Comparison of ENCODE assay signal across 1 cellular context in genomic region chr3:20041197-20041780, GRCh38.
TF ChIP-seq lines count a peak whose summit lies in the region.

No MANE protein-coding gene starts in this region.

TF ChIP-seq in K562, 482 proteins besides CTCF, POLR2A, EP300 and RAD21 (continued from another document and continues in another):
- TF ChIP-seq CREB3 (tag; conservative IDR thresholded peaks at IDR 0.05; ENCODE audit: low read depth) (no peak), FOSL1 (tag; conservative IDR thresholded peaks at IDR 0.05) (no peak), ZNF644 (tag; IDR thresholded peaks at IDR 0.05; ENCODE audit: low read depth) (no peak), POLR2G (IDR thresholded peaks at IDR 0.05; ENCODE audit: low read depth, low read length) (no peak), CBFB (CRISPR knock-in tag; IDR thresholded peaks at IDR 0.05) (peak; percentile 73), PYGO2 (tag; IDR thresholded peaks at IDR 0.05) (no peak), HMGN3 (IDR thresholded peaks at IDR 0.05; ENCODE audit: borderline replicate concordance, extremely low read depth, insufficient read length, low read depth, low read length) (peak; percentile 60), FOXA1 (IDR thresholded peaks at IDR 0.05; ENCODE audit: borderline replicate concordance) (no peak), ZNF830 (CRISPR knock-in tag; IDR thresholded peaks at IDR 0.05) (no peak), ELF2 (CRISPR knock-in tag; IDR thresholded peaks at IDR 0.05) (no peak), TAF9B (IDR thresholded peaks at IDR 0.05; ENCODE audit: partially characterized antibody) (peak; percentile 91), TAF1 (IDR thresholded peaks at IDR 0.05; ENCODE audit: control insufficient read depth, extremely low read depth, insufficient read depth, low read length, severe bottlenecking) (no peak), MXI1 (IDR thresholded peaks at IDR 0.05; ENCODE audit: low read depth, low read length) (peak; percentile 93), ZKSCAN1 (IDR thresholded peaks at IDR 0.05; ENCODE audit: low read depth, low read length) (no peak), DMBX1 (CRISPR knock-in tag; IDR thresholded peaks at IDR 0.05; ENCODE audit: borderline replicate concordance) (no peak), ZNF143 (CRISPR knock-in tag; IDR thresholded peaks at IDR 0.05) (0 out of 2 replicates have a peak, but pooled peaks have one; percentile 3), ZMIZ1 (IDR thresholded peaks at IDR 0.05; ENCODE audit: low read depth in 2 of 2, low read length in 2 of 2) (0 out of 4 replicates have a peak, but pooled peaks of 1 of the 2 experiments have one; percentile 37), MAFK (IDR thresholded peaks at IDR 0.05; ENCODE audit: low read length) (peak; percentile 37; the same call in 1 of the 2 replicates), ATF7 (IDR thresholded peaks at IDR 0.05) (peak; percentile 61), ZNF23 (CRISPR knock-in tag; IDR thresholded peaks at IDR 0.05) (no peak), SLC30A9 (CRISPR knock-in tag; IDR thresholded peaks at IDR 0.05) (no peak), ARID2 (IDR thresholded peaks at IDR 0.05) (no peak), MCM7 (IDR thresholded peaks at IDR 0.05) (no peak), RFX5 (IDR thresholded peaks at IDR 0.05; ENCODE audit: low read depth, low read length) (no peak), HCFC1 (IDR thresholded peaks at IDR 0.05; ENCODE audit: low read depth, low read length) (no peak), HNRNPLL (IDR thresholded peaks at IDR 0.05; ENCODE audit: low read depth, low read length, poor library complexity, severe bottlenecking) (no peak), SMAD4 (CRISPR knock-in tag; conservative IDR thresholded peaks at IDR 0.05) (no peak), TSC22D4 (tag; IDR thresholded peaks at IDR 0.05) (no peak), TAF7 (tag; IDR thresholded peaks at IDR 0.05) (no peak), OTX1 (CRISPR knock-in tag; IDR thresholded peaks at IDR 0.05) (no peak), RNF219 (CRISPR knock-in tag; IDR thresholded peaks at IDR 0.05) (no peak), ARID3B (CRISPR knock-in tag; IDR thresholded peaks at IDR 0.05; ENCODE audit: borderline replicate concordance) (0 out of 2 replicates have a peak, but pooled peaks have one; percentile 24), NEUROD1 (IDR thresholded peaks at IDR 0.05; ENCODE audit: borderline replicate concordance, low read depth, low read length, partially characterized antibody) (peak; percentile 43), HLTF (IDR thresholded peaks at IDR 0.05) (no peak), ATF1 (CRISPR knock-in tag; IDR thresholded peaks at IDR 0.05) (no peak), ATF1 (tag; IDR thresholded peaks at IDR 0.05) (peak; percentile 69), KDM5B (IDR thresholded peaks at IDR 0.05; ENCODE audit: insufficient replicate concordance, low read depth, low read length) (no peak), ZSCAN29 (IDR thresholded peaks at IDR 0.05) (no peak), HDAC8 (tag; IDR thresholded peaks at IDR 0.05) (0 out of 2 replicates have a peak, but pooled peaks have one; percentile 10), RUNX1 (IDR thresholded peaks at IDR 0.05; ENCODE audit: low read depth) (no peak)
- TF ChIP-seq, protein P1, sequence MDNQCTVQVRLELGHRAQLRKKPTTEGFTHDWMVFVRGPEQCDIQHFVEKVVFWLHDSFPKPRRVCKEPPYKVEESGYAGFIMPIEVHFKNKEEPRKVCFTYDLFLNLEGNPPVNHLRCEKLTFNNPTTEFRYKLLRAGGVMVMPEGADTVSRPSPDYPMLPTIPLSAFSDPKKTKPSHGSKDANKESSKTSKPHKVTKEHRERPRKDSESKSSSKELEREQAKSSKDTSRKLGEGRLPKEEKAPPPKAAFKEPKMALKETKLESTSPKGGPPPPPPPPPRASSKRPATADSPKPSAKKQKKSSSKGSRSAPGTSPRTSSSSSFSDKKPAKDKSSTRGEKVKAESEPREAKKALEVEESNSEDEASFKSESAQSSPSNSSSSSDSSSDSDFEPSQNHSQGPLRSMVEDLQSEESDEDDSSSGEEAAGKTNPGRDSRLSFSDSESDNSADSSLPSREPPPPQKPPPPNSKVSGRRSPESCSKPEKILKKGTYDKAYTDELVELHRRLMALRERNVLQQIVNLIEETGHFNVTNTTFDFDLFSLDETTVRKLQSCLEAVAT (IDR thresholded peaks at IDR 0.05): no peak
- TF ChIP-seq, protein P2, sequence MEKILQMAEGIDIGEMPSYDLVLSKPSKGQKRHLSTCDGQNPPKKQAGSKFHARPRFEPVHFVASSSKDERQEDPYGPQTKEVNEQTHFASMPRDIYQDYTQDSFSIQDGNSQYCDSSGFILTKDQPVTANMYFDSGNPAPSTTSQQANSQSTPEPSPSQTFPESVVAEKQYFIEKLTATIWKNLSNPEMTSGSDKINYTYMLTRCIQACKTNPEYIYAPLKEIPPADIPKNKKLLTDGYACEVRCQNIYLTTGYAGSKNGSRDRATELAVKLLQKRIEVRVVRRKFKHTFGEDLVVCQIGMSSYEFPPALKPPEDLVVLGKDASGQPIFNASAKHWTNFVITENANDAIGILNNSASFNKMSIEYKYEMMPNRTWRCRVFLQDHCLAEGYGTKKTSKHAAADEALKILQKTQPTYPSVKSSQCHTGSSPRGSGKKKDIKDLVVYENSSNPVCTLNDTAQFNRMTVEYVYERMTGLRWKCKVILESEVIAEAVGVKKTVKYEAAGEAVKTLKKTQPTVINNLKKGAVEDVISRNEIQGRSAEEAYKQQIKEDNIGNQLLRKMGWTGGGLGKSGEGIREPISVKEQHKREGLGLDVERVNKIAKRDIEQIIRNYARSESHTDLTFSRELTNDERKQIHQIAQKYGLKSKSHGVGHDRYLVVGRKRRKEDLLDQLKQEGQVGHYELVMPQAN (IDR thresholded peaks at IDR 0.05; ENCODE audit: borderline replicate concordance): peak; percentile 99
- TF ChIP-seq, protein P3, sequence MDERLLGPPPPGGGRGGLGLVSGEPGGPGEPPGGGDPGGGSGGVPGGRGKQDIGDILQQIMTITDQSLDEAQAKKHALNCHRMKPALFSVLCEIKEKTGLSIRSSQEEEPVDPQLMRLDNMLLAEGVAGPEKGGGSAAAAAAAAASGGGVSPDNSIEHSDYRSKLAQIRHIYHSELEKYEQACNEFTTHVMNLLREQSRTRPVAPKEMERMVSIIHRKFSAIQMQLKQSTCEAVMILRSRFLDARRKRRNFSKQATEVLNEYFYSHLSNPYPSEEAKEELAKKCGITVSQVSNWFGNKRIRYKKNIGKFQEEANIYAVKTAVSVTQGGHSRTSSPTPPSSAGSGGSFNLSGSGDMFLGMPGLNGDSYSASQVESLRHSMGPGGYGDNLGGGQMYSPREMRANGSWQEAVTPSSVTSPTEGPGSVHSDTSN (CRISPR knock-in tag; IDR thresholded peaks at IDR 0.05; ENCODE audit: low read depth): peak; percentile 72
- TF ChIP-seq, protein P3 (tag; conservative IDR thresholded peaks at IDR 0.05; ENCODE audit: low read depth): peak; percentile 82
- TF ChIP-seq, protein P4, sequence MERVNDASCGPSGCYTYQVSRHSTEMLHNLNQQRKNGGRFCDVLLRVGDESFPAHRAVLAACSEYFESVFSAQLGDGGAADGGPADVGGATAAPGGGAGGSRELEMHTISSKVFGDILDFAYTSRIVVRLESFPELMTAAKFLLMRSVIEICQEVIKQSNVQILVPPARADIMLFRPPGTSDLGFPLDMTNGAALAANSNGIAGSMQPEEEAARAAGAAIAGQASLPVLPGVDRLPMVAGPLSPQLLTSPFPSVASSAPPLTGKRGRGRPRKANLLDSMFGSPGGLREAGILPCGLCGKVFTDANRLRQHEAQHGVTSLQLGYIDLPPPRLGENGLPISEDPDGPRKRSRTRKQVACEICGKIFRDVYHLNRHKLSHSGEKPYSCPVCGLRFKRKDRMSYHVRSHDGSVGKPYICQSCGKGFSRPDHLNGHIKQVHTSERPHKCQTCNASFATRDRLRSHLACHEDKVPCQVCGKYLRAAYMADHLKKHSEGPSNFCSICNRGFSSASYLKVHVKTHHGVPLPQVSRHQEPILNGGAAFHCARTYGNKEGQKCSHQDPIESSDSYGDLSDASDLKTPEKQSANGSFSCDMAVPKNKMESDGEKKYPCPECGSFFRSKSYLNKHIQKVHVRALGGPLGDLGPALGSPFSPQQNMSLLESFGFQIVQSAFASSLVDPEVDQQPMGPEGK (CRISPR knock-in tag; IDR thresholded peaks at IDR 0.05; ENCODE audit: borderline replicate concordance): no peak
- TF ChIP-seq, protein P5, sequence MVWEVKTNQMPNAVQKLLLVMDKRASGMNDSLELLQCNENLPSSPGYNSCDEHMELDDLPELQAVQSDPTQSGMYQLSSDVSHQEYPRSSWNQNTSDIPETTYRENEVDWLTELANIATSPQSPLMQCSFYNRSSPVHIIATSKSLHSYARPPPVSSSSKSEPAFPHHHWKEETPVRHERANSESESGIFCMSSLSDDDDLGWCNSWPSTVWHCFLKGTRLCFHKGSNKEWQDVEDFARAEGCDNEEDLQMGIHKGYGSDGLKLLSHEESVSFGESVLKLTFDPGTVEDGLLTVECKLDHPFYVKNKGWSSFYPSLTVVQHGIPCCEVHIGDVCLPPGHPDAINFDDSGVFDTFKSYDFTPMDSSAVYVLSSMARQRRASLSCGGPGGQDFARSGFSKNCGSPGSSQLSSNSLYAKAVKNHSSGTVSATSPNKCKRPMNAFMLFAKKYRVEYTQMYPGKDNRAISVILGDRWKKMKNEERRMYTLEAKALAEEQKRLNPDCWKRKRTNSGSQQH (CRISPR knock-in tag; IDR thresholded peaks at IDR 0.05): no peak
- TF ChIP-seq, protein P6, sequence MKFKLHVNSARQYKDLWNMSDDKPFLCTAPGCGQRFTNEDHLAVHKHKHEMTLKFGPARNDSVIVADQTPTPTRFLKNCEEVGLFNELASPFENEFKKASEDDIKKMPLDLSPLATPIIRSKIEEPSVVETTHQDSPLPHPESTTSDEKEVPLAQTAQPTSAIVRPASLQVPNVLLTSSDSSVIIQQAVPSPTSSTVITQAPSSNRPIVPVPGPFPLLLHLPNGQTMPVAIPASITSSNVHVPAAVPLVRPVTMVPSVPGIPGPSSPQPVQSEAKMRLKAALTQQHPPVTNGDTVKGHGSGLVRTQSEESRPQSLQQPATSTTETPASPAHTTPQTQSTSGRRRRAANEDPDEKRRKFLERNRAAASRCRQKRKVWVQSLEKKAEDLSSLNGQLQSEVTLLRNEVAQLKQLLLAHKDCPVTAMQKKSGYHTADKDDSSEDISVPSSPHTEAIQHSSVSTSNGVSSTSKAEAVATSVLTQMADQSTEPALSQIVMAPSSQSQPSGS (CRISPR knock-in tag; IDR thresholded peaks at IDR 0.05): no peak
